ENCODE assay signal across 16 cellular contexts in genomic region chr2:199833525-199833924, GRCh38. TPM values are rescaled to one million over a fixed set of nuclear protein-coding genes. Genes with fewer than 3 reads are reported as not detected.
A peak's percentile ranks its signal among the peaks of the same experiment; 100 is the strongest.
DNase-seq lines count a peak whose midpoint lies in the region; ATAC-seq and TF ChIP-seq lines count a peak whose summit lies in the region.
"Had no signal": no experiment of that assay in that cellular context is flagged by ENCODE, and none has a peak within 500 bp of the region (broad histone marks: within the 10 kb centered on the region; RNA-seq: fewer than 3 reads in every experiment).

No MANE protein-coding gene starts in this region.

- no peak overlapping the region for H2AFZ ChIP-seq in neural progenitor cell (replicated peaks)

- H3K4me2 ChIP-seq in neural progenitor cell: no peak overlapping the region

- no peaks in the 10 kb centered on the region for H3K36me3 Mint-ChIP-seq in neural progenitor cell

- no peaks in the 10 kb centered on the region for H3K9me3 ChIP-seq in neural progenitor cell (ENCODE audit: low read depth)
- H3K9me3 ChIP-seq: upper lobe of right lung had no signal

- no peaks in the 10 kb centered on the region for H3F3A ChIP-seq in neural progenitor cell (ENCODE audit: low read depth)

- H3K27ac ChIP-seq in cingulate gyrus (ENCODE audit: low read depth, low read length): peak overlapping the region; percentile 89
- no peak overlapping the region for H3K27ac ChIP-seq in neural progenitor cell
- H3K27ac ChIP-seq: upper lobe of right lung had no signal

- no peaks in the 10 kb centered on the region for H3K79me2 ChIP-seq in neural progenitor cell (ENCODE audit: low read depth)

- H3K36me3 ChIP-seq in neural progenitor cell: no peaks in the 10 kb centered on the region
- H3K36me3 ChIP-seq: upper lobe of right lung had no signal

- no peak for TF ChIP-seq CTCF in neural progenitor cell (IDR thresholded peaks at IDR 0.05)

- H3K27me3 Mint-ChIP-seq in neural progenitor cell (ENCODE audit: insufficient read depth, low read depth): no peaks in the 10 kb centered on the region
- H3K27me3 Mint-ChIP-seq: stimulated activated naive B cell treated with anti-CD40 and anti-IgM and Interleukin-4, amounts not matched to agents 10 μg/mL and 1 μg/mL and 100 μg/mL, for 72 hours had no signal

- H3K4me1 ChIP-seq in neural progenitor cell: no peaks in the 10 kb centered on the region
- H3K4me1 ChIP-seq: upper lobe of right lung had no signal

- H3K27ac Mint-ChIP-seq in neural progenitor cell: no peak overlapping the region
- H3K27ac Mint-ChIP-seq: stimulated activated naive B cell treated with anti-CD40 and anti-IgM and Interleukin-4, amounts not matched to agents 10 μg/mL and 1 μg/mL and 100 μg/mL, for 72 hours had no signal

- peaks cover 5% of the 10 kb centered on the region for H3K4me1 Mint-ChIP-seq in neural progenitor cell
- H3K4me1 Mint-ChIP-seq: stimulated activated naive B cell treated with anti-CD40 and anti-IgM and Interleukin-4, amounts not matched to agents 10 μg/mL and 1 μg/mL and 100 μg/mL, for 72 hours had no signal

- peak; percentile 87 for DNase-seq in DMS79 treated with DMSO at 0.1 percent for 48 hours (lab: John Stamatoyannopoulos, UW)
- DNase-seq in NCI-H345 treated with DMSO at 0.1 percent for 48 hours (lab: John Stamatoyannopoulos, UW; ENCODE audit: unreplicated experiment): peak; percentile 58
- peak; percentile 78 for DNase-seq in putamen (ENCODE audit: low spot score)
- no peak for DNase-seq in HuH-7 (ENCODE audit: low spot score)
- no peak for DNase-seq in neural progenitor cell (ENCODE audit: low spot score)
- DNase-seq: activated CD4-positive, alpha-beta T cell treated with anti-CD3 and anti-CD28 coated beads, Interleukin-2, amount 50 U/mL, for 1 hour; activated naive CD4-positive, alpha-beta T cell; IMR-90; NCI-H1930; right cardiac atrium; stimulated activated naive B cell treated with anti-CD40 and anti-IgM and Interleukin-4, amounts not matched to agents 10 μg/mL and 1 μg/mL and 100 μg/mL, for 72 hours; upper lobe of right lung had no signal

- no peak overlapping the region for H3K4me3 ChIP-seq in neural progenitor cell
- H3K4me3 ChIP-seq: upper lobe of right lung had no signal

- H3K4me3 Mint-ChIP-seq in neural progenitor cell: no peak overlapping the region
- H3K4me3 Mint-ChIP-seq: neural crest cell; stimulated activated naive B cell treated with anti-CD40 and anti-IgM and Interleukin-4, amounts not matched to agents 10 μg/mL and 1 μg/mL and 100 μg/mL, for 72 hours had no signal

- no peaks in the 10 kb centered on the region for H3K27me3 ChIP-seq in neural progenitor cell
- H3K27me3 ChIP-seq: upper lobe of right lung had no signal

- H3K9ac ChIP-seq in neural progenitor cell: no peak overlapping the region

- H3K9me3 Mint-ChIP-seq in neural progenitor cell: no peaks in the 10 kb centered on the region
- H3K9me3 Mint-ChIP-seq: neural crest cell; stimulated activated naive B cell treated with anti-CD40 and anti-IgM and Interleukin-4, amounts not matched to agents 10 μg/mL and 1 μg/mL and 100 μg/mL, for 72 hours had no signal

- H4K20me1 ChIP-seq in neural progenitor cell (ENCODE audit: low read depth): no peaks in the 10 kb centered on the region

- ATAC-seq in GM21717 (IDR thresholded peaks at IDR 0.05; ENCODE audit: unreplicated experiment): no peak
- ATAC-seq: HCT116; right cardiac atrium; stimulated activated naive B cell treated with anti-CD40 and anti-IgM and Interleukin-4, amounts not matched to agents 10 μg/mL and 1 μg/mL and 100 μg/mL, for 72 hours; upper lobe of right lung had no signal

RNA-seq across cellular contexts. Expression of gene FTCDNL1, which starts 17.5 kb away (rescaled TPM):
- 0.31 and 2.7 TPM in 2 replicates for total RNA-seq in neural progenitor cell (ENCODE audit: low replicate concordance)

Comparison
In these comparisons a context has a peak if more than half of its experiments do, and no peak if none do; other contexts are left out.
1. DNase-seq: peak in DMS79 treated with DMSO at 0.1 percent for 48 hours (single experiment), NCI-H345 treated with DMSO at 0.1 percent for 48 hours (single experiment) and putamen (single experiment); none in HuH-7 (single experiment) and neural progenitor cell (single experiment).